ENCODE assay signal across 22 cellular contexts in genomic region chr7:15508258-15508657, GRCh38. TPM values are rescaled to one million over a fixed set of nuclear protein-coding genes. Genes with fewer than 3 reads are reported as not detected.
DNase-seq lines count a peak whose midpoint lies in the region; TF ChIP-seq lines count a peak whose summit lies in the region.
"Had no signal": no experiment of that assay in that cellular context is flagged by ENCODE, and none has a peak within 500 bp of the region (broad histone marks: within the 10 kb centered on the region; RNA-seq: fewer than 3 reads in every experiment).

No MANE protein-coding gene starts in this region.

- H3K9me3 ChIP-seq in adipocyte (ENCODE audit: control insufficient read depth, low read length): no peaks in the 10 kb centered on the region
- H3K9me3 ChIP-seq in spleen: no peaks in the 10 kb centered on the region
- no peaks in the 10 kb centered on the region for H3K9me3 ChIP-seq in colonic mucosa
- H3K9me3 ChIP-seq: adrenal gland, BE2C had no signal

- no peak for TF ChIP-seq POLR2A in spleen (IDR thresholded peaks at IDR 0.05)

- H3K9ac ChIP-seq in adipocyte (ENCODE audit: low read length): no peak overlapping the region
- H3K9ac ChIP-seq in colonic mucosa (ENCODE audit: low read depth in 2 of 2, low read length in 2 of 2): no peak overlapping the region

- TF ChIP-seq CTCF in fibroblast of the aortic adventitia (IDR thresholded peaks at IDR 0.05; ENCODE audit: insufficient read depth, low read length): no peak
- TF ChIP-seq CTCF in spleen (IDR thresholded peaks at IDR 0.05 in 8 of 11, conservative IDR thresholded peaks at IDR 0.05 in 3 of 11): no peak
- TF ChIP-seq CTCF in GM20000 (IDR thresholded peaks at IDR 0.05; ENCODE audit: extremely low read depth, missing control alignments): no peak
- TF ChIP-seq CTCF in colonic mucosa (IDR thresholded peaks at IDR 0.05): no peak

- 74 to 88% (median 78%) methylated on average over 3 of the region's 3 CpGs for WGBS in spleen, 5 donors

- H3K4me1 ChIP-seq in adipocyte (ENCODE audit: control insufficient read depth, insufficient read depth, low read length) (peaks cover 9% of the 10 kb centered on the region), spleen (no peaks in the 10 kb centered on the region), colonic mucosa (no peaks in the 10 kb centered on the region)
- H3K4me1 ChIP-seq: adrenal gland, BE2C had no signal

- no peak overlapping the region for H3K4me3 ChIP-seq in adipocyte (ENCODE audit: low read length)
- H3K4me3 ChIP-seq in fibroblast of the aortic adventitia (ENCODE audit: low read depth, low read length): no peak overlapping the region
- H3K4me3 ChIP-seq in spleen: no peak overlapping the region
- H3K4me3 ChIP-seq in colonic mucosa: no peak overlapping the region
- H3K4me3 ChIP-seq: adrenal gland had no signal

- intact Hi-C loops in spleen (cut with DNase I; ENCODE audit: low total_unique reads) (no loop called here), colonic mucosa (cut with DNase I) (no loop called here)

- H3K36me3 ChIP-seq in adipocyte (ENCODE audit: control insufficient read depth, insufficient read depth, low read length, severe bottlenecking) (no peaks in the 10 kb centered on the region), spleen (no peaks in the 10 kb centered on the region), colonic mucosa (no peaks in the 10 kb centered on the region)
- H3K36me3 ChIP-seq: adrenal gland, BE2C, WERI-Rb-1 had no signal

- DNase-seq in ELR (ENCODE audit: low read depth) (peak; percentile 43), adipocyte (ENCODE audit: low read depth) (peak; percentile 66), fibroblast of the aortic adventitia (ENCODE audit: low read depth) (peak; percentile 32), pulmonary artery endothelial cell (ENCODE audit: low read depth, low spot score) (peak; percentile 57), spleen (no peak), islet precursor cell (no peak), GM20000 (ENCODE audit: low spot score) (no peak), colonic mucosa (no peak)
- DNase-seq: activated CD8-positive, alpha-beta T cell treated with anti-CD3 and anti-CD28 coated beads for 36 hours; adrenal gland; BE2C; cortex of kidney; DMS53; left ventricle myocardium superior; natural killer cell; NCI-H187; NCI-H524 treated with DMSO at 0.1 percent for 48 hours; retina; stimulated activated CD4-positive, alpha-beta T cell treated with anti-CD3 and anti-CD28 coated beads, Interleukin-1b, Interleukin-23, amount 100 ng/mL, for 48 hours; T-cell; WERI-Rb-1 had no signal

- H3K27ac ChIP-seq in spleen: no peak overlapping the region
- H3K27ac ChIP-seq in colonic mucosa: no peak overlapping the region
- H3K27ac ChIP-seq: adrenal gland, WERI-Rb-1 had no signal

- H3K27me3 ChIP-seq in adipocyte (replicated peaks; ENCODE audit: control insufficient read depth, insufficient read depth, low read length) (no peaks in the 10 kb centered on the region), spleen (replicated peaks in 1 of 7) (no peaks in the 10 kb centered on the region), colonic mucosa (no peaks in the 10 kb centered on the region)
- H3K27me3 ChIP-seq: adrenal gland, BE2C had no signal

RNA-seq across cellular contexts. Expression of gene AGMO, which starts 53.6 kb away (rescaled TPM):
- 0.18 TPM in 1 of 2 replicates, not detected in the other for total RNA-seq in fibroblast of the aortic adventitia (ENCODE audit: low replicate concordance)
- total RNA-seq in pulmonary artery endothelial cell: not detected in 2 replicates
- total RNA-seq in spleen: not detected
- polyA plus RNA-seq in spleen: under 1 TPM; 0.02 to 0.03 (median 0.03) TPM
- under 1 TPM; 0.37 to 0.47 TPM for total RNA-seq in colonic mucosa
- total RNA-seq: activated CD8-positive, alpha-beta T cell treated with anti-CD3 and anti-CD28 coated beads for 36 hours; activated T-helper 17 cell treated with anti-CD3 and anti-CD28 coated beads, Interleukin-2, amount 50 U/mL, for 72 hours; natural killer cell; T-cell had no signal

Comparison
In these comparisons a context has a peak if more than half of its experiments do, and no peak if none do; other contexts are left out.
1. DNase-seq: peak in ELR (single experiment), adipocyte (single experiment), fibroblast of the aortic adventitia (single experiment) and pulmonary artery endothelial cell (single experiment); none in spleen (single experiment), islet precursor cell (single experiment), GM20000 (single experiment) and colonic mucosa (single experiment).